ENCODE assay signal across 23 cellular contexts in the genomic region with DNA sequence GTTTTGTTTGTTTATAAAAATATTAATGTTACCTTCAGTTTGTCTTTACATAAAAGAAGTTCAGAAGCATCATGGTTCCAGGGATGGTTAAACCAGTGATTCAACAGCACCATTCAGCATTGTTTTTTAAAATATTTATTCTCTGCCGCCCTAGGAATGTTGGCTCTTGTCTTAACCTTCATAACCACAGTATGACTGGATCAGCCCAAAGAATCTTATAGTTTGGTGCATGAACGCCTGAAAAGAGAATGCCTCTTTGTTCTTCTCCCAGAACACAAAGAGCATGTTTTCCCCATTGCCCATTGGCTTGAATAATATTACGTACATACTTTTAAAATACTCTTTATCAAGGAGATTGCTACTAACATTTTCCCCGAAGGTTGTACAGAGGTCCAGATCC.
"Had no signal": no experiment of that assay in that cellular context is flagged by ENCODE, and none has a peak within 500 bp of the region (broad histone marks: within the 10 kb centered on the region; RNA-seq: fewer than 3 reads in every experiment).

No MANE protein-coding gene starts in this region.

- H3K27me3 ChIP-seq: brain microvascular endothelial cell, esophagus squamous epithelium, gastrocnemius medialis, heart left ventricle, neutrophil, right atrium auricular region, tibial nerve, vagina had no signal

- H3K27ac Mint-ChIP-seq: activated CD8-positive, alpha-beta memory T cell treated with anti-CD3 and anti-CD28 coated beads, Interleukin-2, amount 10 ng/mL, durations not matched to agents 7 days and 5 days; naive B cell; T-cell had no signal

- H3K4me1 ChIP-seq: esophagus squamous epithelium, gastrocnemius medialis, heart left ventricle, right atrium auricular region, tibial nerve, vagina had no signal

- DNase-seq: activated CD4-positive, alpha-beta T cell treated with anti-CD3 and anti-CD28 coated beads for 1 hour; activated CD4-positive, alpha-beta T cell treated with anti-CD3 and anti-CD28 coated beads, Interleukin-2, amount 50 U/mL, for 48 hours; activated CD8-positive, alpha-beta memory T cell treated with anti-CD3 and anti-CD28 coated beads, Interleukin-2, amount 10 ng/mL, durations not matched to agents 7 days and 5 days; activated naive CD4-positive, alpha-beta T cell treated with anti-CD3 and anti-CD28 coated beads, Interleukin-2, amount 50 U/mL, for 16 hours; activated T-cell treated with anti-CD3 and anti-CD28 coated beads, Interleukin-2, amount 50 U/mL, for 1 hour; brain microvascular endothelial cell; effector CD8-positive, alpha-beta T cell; esophagus squamous epithelium; gastrocnemius medialis; heart left ventricle; naive B cell; posterior cingulate gyrus; stimulated activated CD4-positive, alpha-beta T cell treated with anti-CD3 and anti-CD28 coated beads, Interleukin-15, amount 100 ng/mL, for 24 hours; stimulated activated CD4-positive, alpha-beta T cell treated with anti-CD3 and anti-CD28 coated beads, Interleukin-4, amount 100 ng/mL, for 1 hour; stimulated activated naive CD4-positive, alpha-beta T cell; substantia nigra; T-cell; T1000 had no signal

- H3K27ac ChIP-seq: brain microvascular endothelial cell, esophagus squamous epithelium, gastrocnemius medialis, heart left ventricle, neutrophil, right atrium auricular region, vagina had no signal

- H3K9me3 ChIP-seq: esophagus squamous epithelium, gastrocnemius medialis, neutrophil, right atrium auricular region, tibial nerve, vagina had no signal

- H3K4me1 Mint-ChIP-seq: activated CD8-positive, alpha-beta memory T cell treated with anti-CD3 and anti-CD28 coated beads, Interleukin-2, amount 10 ng/mL, durations not matched to agents 7 days and 5 days; naive B cell; T-cell had no signal

- ATAC-seq: activated CD8-positive, alpha-beta memory T cell treated with anti-CD3 and anti-CD28 coated beads, Interleukin-2, amount 10 ng/mL, durations not matched to agents 7 days and 5 days; gastrocnemius medialis; heart left ventricle; T-cell had no signal

- H3K27me3 Mint-ChIP-seq: activated CD8-positive, alpha-beta memory T cell treated with anti-CD3 and anti-CD28 coated beads, Interleukin-2, amount 10 ng/mL, durations not matched to agents 7 days and 5 days; naive B cell; T-cell had no signal

- H3K4me3 ChIP-seq: esophagus squamous epithelium, gastrocnemius medialis, heart left ventricle, lung, right atrium auricular region, tibial nerve, vagina had no signal

- H3K36me3 ChIP-seq: brain microvascular endothelial cell, esophagus squamous epithelium, gastrocnemius medialis, heart left ventricle, neutrophil, right atrium auricular region, tibial nerve, vagina had no signal

- H3K4me3 Mint-ChIP-seq: activated CD8-positive, alpha-beta memory T cell treated with anti-CD3 and anti-CD28 coated beads, Interleukin-2, amount 10 ng/mL, durations not matched to agents 7 days and 5 days; naive B cell; T-cell had no signal

- H3K36me3 Mint-ChIP-seq: activated CD8-positive, alpha-beta memory T cell treated with anti-CD3 and anti-CD28 coated beads, Interleukin-2, amount 10 ng/mL, durations not matched to agents 7 days and 5 days; naive B cell; T-cell had no signal
